1 cellular context compared by ENCODE assay signal in genomic region chr1:203148127-203148526, GRCh38.
TF ChIP-seq lines count a peak whose summit lies in the region.

No MANE protein-coding gene starts in this region.

TF ChIP-seq in GM12878, 131 proteins besides CTCF, POLR2A, EP300 and RAD21:
- no peak for TF ChIP-seq SPI1 (IDR thresholded peaks at IDR 0.05; ENCODE audit: borderline replicate concordance, insufficient read depth, low read depth, low read length)
- TF ChIP-seq IKZF1 (conservative IDR thresholded peaks at IDR 0.05) = no peak
- TF ChIP-seq, protein P1, sequence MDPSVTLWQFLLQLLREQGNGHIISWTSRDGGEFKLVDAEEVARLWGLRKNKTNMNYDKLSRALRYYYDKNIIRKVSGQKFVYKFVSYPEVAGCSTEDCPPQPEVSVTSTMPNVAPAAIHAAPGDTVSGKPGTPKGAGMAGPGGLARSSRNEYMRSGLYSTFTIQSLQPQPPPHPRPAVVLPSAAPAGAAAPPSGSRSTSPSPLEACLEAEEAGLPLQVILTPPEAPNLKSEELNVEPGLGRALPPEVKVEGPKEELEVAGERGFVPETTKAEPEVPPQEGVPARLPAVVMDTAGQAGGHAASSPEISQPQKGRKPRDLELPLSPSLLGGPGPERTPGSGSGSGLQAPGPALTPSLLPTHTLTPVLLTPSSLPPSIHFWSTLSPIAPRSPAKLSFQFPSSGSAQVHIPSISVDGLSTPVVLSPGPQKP (IDR thresholded peaks at IDR 0.05; ENCODE audit: low read depth, low read length) = no peak
- TF ChIP-seq SP1 (IDR thresholded peaks at IDR 0.05; ENCODE audit: low read depth, low read length) = no peak
- TF ChIP-seq, protein P2, sequence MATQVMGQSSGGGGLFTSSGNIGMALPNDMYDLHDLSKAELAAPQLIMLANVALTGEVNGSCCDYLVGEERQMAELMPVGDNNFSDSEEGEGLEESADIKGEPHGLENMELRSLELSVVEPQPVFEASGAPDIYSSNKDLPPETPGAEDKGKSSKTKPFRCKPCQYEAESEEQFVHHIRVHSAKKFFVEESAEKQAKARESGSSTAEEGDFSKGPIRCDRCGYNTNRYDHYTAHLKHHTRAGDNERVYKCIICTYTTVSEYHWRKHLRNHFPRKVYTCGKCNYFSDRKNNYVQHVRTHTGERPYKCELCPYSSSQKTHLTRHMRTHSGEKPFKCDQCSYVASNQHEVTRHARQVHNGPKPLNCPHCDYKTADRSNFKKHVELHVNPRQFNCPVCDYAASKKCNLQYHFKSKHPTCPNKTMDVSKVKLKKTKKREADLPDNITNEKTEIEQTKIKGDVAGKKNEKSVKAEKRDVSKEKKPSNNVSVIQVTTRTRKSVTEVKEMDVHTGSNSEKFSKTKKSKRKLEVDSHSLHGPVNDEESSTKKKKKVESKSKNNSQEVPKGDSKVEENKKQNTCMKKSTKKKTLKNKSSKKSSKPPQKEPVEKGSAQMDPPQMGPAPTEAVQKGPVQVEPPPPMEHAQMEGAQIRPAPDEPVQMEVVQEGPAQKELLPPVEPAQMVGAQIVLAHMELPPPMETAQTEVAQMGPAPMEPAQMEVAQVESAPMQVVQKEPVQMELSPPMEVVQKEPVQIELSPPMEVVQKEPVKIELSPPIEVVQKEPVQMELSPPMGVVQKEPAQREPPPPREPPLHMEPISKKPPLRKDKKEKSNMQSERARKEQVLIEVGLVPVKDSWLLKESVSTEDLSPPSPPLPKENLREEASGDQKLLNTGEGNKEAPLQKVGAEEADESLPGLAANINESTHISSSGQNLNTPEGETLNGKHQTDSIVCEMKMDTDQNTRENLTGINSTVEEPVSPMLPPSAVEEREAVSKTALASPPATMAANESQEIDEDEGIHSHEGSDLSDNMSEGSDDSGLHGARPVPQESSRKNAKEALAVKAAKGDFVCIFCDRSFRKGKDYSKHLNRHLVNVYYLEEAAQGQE (IDR thresholded peaks at IDR 0.05; ENCODE audit: low read depth, low read length) = no peak
- TF ChIP-seq BACH1 (IDR thresholded peaks at IDR 0.05; ENCODE audit: borderline replicate concordance) = no peak
- TF ChIP-seq SMAD5 (IDR thresholded peaks at IDR 0.05; ENCODE audit: low read depth) = no peak
- TF ChIP-seq EZH2 (IDR thresholded peaks at IDR 0.05; ENCODE audit: borderline replicate concordance, control insufficient read depth, low read depth, low read length) = no peak
- TF ChIP-seq, protein P3, sequence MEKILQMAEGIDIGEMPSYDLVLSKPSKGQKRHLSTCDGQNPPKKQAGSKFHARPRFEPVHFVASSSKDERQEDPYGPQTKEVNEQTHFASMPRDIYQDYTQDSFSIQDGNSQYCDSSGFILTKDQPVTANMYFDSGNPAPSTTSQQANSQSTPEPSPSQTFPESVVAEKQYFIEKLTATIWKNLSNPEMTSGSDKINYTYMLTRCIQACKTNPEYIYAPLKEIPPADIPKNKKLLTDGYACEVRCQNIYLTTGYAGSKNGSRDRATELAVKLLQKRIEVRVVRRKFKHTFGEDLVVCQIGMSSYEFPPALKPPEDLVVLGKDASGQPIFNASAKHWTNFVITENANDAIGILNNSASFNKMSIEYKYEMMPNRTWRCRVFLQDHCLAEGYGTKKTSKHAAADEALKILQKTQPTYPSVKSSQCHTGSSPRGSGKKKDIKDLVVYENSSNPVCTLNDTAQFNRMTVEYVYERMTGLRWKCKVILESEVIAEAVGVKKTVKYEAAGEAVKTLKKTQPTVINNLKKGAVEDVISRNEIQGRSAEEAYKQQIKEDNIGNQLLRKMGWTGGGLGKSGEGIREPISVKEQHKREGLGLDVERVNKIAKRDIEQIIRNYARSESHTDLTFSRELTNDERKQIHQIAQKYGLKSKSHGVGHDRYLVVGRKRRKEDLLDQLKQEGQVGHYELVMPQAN (conservative IDR thresholded peaks at IDR 0.05) = no peak
- TF ChIP-seq USF2 (IDR thresholded peaks at IDR 0.05; ENCODE audit: borderline replicate concordance, low read depth, low read length) = no peak
- TF ChIP-seq, protein P4, sequence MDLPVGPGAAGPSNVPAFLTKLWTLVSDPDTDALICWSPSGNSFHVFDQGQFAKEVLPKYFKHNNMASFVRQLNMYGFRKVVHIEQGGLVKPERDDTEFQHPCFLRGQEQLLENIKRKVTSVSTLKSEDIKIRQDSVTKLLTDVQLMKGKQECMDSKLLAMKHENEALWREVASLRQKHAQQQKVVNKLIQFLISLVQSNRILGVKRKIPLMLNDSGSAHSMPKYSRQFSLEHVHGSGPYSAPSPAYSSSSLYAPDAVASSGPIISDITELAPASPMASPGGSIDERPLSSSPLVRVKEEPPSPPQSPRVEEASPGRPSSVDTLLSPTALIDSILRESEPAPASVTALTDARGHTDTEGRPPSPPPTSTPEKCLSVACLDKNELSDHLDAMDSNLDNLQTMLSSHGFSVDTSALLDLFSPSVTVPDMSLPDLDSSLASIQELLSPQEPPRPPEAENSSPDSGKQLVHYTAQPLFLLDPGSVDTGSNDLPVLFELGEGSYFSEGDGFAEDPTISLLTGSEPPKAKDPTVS (IDR thresholded peaks at IDR 0.05; ENCODE audit: low read depth, low read length) = no peak
- TF ChIP-seq ESRRA (IDR thresholded peaks at IDR 0.05; ENCODE audit: low read length) = no peak
- no peak for TF ChIP-seq YY1 (IDR thresholded peaks at IDR 0.05; ENCODE audit: low read depth, low read length)
- no peak for TF ChIP-seq BCLAF1 (IDR thresholded peaks at IDR 0.05)
- TF ChIP-seq, protein P5, sequence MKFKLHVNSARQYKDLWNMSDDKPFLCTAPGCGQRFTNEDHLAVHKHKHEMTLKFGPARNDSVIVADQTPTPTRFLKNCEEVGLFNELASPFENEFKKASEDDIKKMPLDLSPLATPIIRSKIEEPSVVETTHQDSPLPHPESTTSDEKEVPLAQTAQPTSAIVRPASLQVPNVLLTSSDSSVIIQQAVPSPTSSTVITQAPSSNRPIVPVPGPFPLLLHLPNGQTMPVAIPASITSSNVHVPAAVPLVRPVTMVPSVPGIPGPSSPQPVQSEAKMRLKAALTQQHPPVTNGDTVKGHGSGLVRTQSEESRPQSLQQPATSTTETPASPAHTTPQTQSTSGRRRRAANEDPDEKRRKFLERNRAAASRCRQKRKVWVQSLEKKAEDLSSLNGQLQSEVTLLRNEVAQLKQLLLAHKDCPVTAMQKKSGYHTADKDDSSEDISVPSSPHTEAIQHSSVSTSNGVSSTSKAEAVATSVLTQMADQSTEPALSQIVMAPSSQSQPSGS (IDR thresholded peaks at IDR 0.05; ENCODE audit: low read length) = no peak
- TF ChIP-seq, protein P6, sequence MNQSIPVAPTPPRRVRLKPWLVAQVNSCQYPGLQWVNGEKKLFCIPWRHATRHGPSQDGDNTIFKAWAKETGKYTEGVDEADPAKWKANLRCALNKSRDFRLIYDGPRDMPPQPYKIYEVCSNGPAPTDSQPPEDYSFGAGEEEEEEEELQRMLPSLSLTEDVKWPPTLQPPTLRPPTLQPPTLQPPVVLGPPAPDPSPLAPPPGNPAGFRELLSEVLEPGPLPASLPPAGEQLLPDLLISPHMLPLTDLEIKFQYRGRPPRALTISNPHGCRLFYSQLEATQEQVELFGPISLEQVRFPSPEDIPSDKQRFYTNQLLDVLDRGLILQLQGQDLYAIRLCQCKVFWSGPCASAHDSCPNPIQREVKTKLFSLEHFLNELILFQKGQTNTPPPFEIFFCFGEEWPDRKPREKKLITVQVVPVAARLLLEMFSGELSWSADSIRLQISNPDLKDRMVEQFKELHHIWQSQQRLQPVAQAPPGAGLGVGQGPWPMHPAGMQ (IDR thresholded peaks at IDR 0.05; ENCODE audit: borderline replicate concordance) = no peak
